Comparison of ENCODE assay signal across 1 cellular context in the genomic region with DNA sequence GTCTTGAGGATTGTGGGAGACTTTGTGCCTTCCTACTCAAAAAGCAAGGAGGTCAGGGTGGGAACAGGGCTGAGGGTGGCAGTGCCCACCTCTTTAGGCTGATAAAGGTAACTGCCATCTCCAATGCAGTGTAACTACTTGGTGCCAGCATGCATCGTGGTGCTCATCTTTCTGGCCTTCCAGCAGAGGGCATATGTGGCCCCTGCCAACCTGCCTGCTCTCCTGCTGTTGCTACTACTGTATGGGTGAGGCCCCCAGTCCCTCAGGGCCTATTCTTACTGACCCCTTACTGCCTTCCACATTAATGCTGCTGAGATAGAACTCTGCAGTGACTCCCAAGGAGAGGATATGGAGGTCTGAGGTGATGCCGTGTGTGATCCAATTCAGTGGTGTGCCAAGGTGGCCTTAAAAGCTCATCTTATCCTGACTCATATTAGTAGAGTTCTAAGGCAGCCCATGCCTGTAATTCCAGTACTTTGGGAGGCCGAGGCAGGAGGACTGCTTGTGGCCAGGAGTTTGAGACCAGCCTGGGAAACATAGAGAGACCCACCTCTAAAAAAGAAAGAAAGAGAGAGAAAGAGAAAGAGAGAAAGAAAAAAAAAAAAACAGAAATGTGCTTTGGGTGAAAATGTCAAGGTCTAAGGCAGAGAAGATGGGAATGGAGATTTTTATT.
TF ChIP-seq lines count a peak whose summit lies in the region.

No MANE protein-coding gene starts in this region.

TF ChIP-seq in HEK293, 187 proteins besides CTCF, POLR2A, EP300 and RAD21 (continued from another document):
- TF ChIP-seq, protein P1, sequence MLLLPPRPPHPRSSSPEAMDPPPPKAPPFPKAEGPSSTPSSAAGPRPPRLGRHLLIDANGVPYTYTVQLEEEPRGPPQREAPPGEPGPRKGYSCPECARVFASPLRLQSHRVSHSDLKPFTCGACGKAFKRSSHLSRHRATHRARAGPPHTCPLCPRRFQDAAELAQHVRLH (tag by site-specific recombination; IDR thresholded peaks at IDR 0.05), result 0 out of 2 replicates have a peak, but pooled peaks have one; percentile 29
- TF ChIP-seq SETDB1 (IDR thresholded peaks at IDR 0.05; ENCODE audit: insufficient read length, low read length), result peak; percentile 90
- TF ChIP-seq SCRT2 (tag by site-specific recombination; IDR thresholded peaks at IDR 0.05), result no peak
- TF ChIP-seq, protein P2, sequence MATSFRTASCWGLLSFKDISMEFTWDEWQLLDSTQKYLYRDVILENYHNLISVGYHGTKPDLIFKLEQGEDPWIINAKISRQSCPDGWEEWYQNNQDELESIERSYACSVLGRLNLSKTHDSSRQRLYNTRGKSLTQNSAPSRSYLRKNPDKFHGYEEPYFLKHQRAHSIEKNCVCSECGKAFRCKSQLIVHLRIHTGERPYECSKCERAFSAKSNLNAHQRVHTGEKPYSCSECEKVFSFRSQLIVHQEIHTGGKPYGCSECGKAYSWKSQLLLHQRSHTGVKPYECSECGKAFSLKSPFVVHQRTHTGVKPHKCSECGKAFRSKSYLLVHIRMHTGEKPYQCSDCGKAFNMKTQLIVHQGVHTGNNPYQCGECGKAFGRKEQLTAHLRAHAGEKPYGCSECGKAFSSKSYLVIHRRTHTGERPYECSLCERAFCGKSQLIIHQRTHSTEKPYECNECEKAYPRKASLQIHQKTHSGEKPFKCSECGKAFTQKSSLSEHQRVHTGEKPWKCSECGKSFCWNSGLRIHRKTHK (tag by site-specific recombination; IDR thresholded peaks at IDR 0.05), result peak; percentile 69; the same call in 1 of the 2 replicates
- no peak for TF ChIP-seq ZNF837 (tag by site-specific recombination; IDR thresholded peaks at IDR 0.05)
- TF ChIP-seq ZNF248 (tag by site-specific recombination; IDR thresholded peaks at IDR 0.05), result peak; percentile 85; the same call in 1 of the 2 replicates
- TF ChIP-seq ZNF518A (tag by site-specific recombination; conservative IDR thresholded peaks at IDR 0.05; ENCODE audit: low read depth), result peak; percentile 58; the same call in 1 of the 2 replicates
- no peak for TF ChIP-seq ZNF37A (tag by site-specific recombination; IDR thresholded peaks at IDR 0.05)
- peak; percentile 75 for TF ChIP-seq RBAK (tag by site-specific recombination; IDR thresholded peaks at IDR 0.05)
- TF ChIP-seq ZNF175 (tag by site-specific recombination; IDR thresholded peaks at IDR 0.05), result no peak
- 0 out of 2 replicates have a peak, but pooled peaks have one; percentile 15 for TF ChIP-seq ZNF600 (tag by site-specific recombination; IDR thresholded peaks at IDR 0.05)
- peak; percentile 60; the same call in 1 of the 2 replicates for TF ChIP-seq ZNF610 (tag by site-specific recombination; IDR thresholded peaks at IDR 0.05; ENCODE audit: borderline replicate concordance)
- TF ChIP-seq ZNF280C (tag by site-specific recombination; IDR thresholded peaks at IDR 0.05), result peak; percentile 82; the same call in 1 of the 2 replicates
- 0 out of 2 replicates have a peak, but pooled peaks have one; percentile 17 for TF ChIP-seq ZNF362 (tag by site-specific recombination; IDR thresholded peaks at IDR 0.05)
- TF ChIP-seq, protein P3, sequence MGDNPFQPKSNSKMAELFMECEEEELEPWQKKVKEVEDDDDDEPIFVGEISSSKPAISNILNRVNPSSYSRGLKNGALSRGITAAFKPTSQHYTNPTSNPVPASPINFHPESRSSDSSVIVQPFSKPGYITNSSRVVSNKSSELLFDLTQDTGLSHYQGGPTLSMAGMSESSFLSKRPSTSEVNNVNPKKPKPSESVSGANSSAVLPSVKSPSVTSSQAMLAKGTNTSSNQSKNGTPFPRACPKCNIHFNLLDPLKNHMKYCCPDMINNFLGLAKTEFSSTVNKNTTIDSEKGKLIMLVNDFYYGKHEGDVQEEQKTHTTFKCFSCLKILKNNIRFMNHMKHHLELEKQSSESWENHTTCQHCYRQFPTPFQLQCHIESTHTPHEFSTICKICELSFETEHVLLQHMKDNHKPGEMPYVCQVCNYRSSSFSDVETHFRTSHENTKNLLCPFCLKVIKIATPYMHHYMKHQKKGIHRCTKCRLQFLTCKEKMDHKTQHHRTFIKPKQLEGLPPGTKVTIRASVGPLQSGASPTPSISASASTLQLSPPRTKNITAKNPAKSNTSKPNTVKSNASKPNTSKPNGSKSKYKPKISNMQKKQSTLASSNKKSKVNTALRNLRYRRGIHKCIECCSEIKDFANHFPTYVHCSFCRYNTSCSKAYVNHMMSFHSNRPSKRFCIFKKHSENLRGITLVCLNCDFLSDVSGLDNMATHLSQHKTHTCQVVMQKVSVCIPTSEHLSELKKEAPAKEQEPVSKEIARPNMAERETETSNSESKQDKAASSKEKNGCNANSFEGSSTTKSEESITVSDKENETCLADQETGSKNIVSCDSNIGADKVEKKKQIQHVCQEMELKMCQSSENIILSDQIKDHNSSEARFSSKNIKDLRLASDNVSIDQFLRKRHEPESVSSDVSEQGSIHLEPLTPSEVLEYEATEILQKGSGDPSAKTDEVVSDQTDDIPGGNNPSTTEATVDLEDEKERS (tag by site-specific recombination; IDR thresholded peaks at IDR 0.05), result peak; percentile 98
- peak; percentile 25; the same call in 1 of the 2 replicates for TF ChIP-seq ZNF133 (tag by site-specific recombination; IDR thresholded peaks at IDR 0.05)
- 0 out of 2 replicates have a peak, but pooled peaks have one; percentile 39 for TF ChIP-seq ZNF2 (tag by site-specific recombination; IDR thresholded peaks at IDR 0.05)
- TF ChIP-seq KLF16 (tag by site-specific recombination; IDR thresholded peaks at IDR 0.05), result 0 out of 2 replicates have a peak, but pooled peaks have one; percentile 19
- TF ChIP-seq ZNF510 (tag by site-specific recombination; IDR thresholded peaks at IDR 0.05; ENCODE audit: insufficient replicate concordance), result peak; percentile 32
- 0 out of 2 replicates have a peak, but pooled peaks have one; percentile 13 for TF ChIP-seq ZNF335 (tag by site-specific recombination; conservative IDR thresholded peaks at IDR 0.05)
- TF ChIP-seq ZNF843 (tag by site-specific recombination; IDR thresholded peaks at IDR 0.05), result no peak
- peak; percentile 100 for TF ChIP-seq ZNF311 (tag by site-specific recombination; IDR thresholded peaks at IDR 0.05; ENCODE audit: borderline replicate concordance)
- peak; percentile 54; the same call in 1 of the 2 replicates for TF ChIP-seq KLF8 (tag by site-specific recombination; IDR thresholded peaks at IDR 0.05)
- TF ChIP-seq GLIS1 (tag by site-specific recombination; IDR thresholded peaks at IDR 0.05), result peak; percentile 13; the same call in 1 of the 2 replicates
- TF ChIP-seq ZNF184 (tag by site-specific recombination; IDR thresholded peaks at IDR 0.05), result peak; percentile 87; the same call in 1 of the 2 replicates
TF ChIP-seq in HEK293: peak in this region for 30.
